Comparison of ENCODE assay signal across 8 cellular contexts in the genomic region with DNA sequence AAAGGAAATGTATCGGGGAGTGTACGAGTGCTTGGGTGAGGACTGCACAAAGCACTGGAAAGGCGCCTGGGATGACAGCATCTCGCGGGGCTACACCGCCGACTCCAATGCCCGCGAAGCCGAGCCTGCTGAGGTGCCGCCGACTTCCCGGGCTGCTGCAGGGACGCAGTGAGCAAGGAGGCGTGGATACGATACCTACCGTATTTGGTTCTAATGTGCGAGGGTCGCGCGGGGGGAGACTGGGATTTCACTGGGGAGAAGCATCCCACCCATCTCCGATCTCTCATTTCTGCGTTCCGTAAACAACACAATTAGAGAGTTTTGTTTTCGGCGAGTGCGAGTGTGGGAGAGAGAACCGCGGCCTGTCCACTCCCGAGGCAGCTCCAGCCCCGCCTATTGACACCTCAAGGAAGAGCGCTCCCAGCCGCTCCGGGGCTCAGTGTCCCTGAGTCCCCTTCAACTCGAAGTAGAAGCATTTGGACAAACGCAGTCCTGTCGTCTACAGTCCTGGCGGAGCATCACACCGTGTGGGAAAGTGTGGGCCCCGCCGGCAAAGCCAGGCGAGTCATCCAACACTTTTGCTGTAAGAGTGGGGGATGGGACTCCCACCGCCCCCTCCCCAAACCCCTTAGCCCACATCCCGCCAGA. TPM values are rescaled to one million over a fixed set of nuclear protein-coding genes. Genes with fewer than 3 reads are reported as not detected.
DNase-seq lines count a peak whose midpoint lies in the region; ATAC-seq and TF ChIP-seq lines count a peak whose summit lies in the region.

No MANE protein-coding gene starts in this region.

- no peak for TF ChIP-seq POLR2A in erythroblast (IDR thresholded peaks at IDR 0.05; ENCODE audit: low read length)

- POLR2A ChIA-PET in naive thymus-derived CD4-positive, alpha-beta T cell (lab: Charles Lee), result no interaction called here

- no peak for DNase-seq in CD4-positive, CD25-positive, alpha-beta regulatory T cell
- DNase-seq in erythroblast (lab: John Stamatoyannopoulos, UW), result peak; percentile 47 to 67
- DNase-seq in naive thymus-derived CD4-positive, alpha-beta T cell, result peak in 2 of 9 donors; percentile 11 to 30
- DNase-seq in NAMALWA (ENCODE audit: low spot score), result no peak
- DNase-seq in GF-D8 (lab: John Stamatoyannopoulos, UW), result no peak

- H3K4me3 Mint-ChIP-seq in CD4-positive, CD25-positive, alpha-beta regulatory T cell, result peak overlapping the region; percentile 84 to 96 (median 85)
- peak overlapping the region; percentile 84 for H3K4me3 Mint-ChIP-seq in T-helper 1 cell treated with Interleukin-12 subunit alpha and Interleukin-12 subunit beta and Interleukin-4 antibody, amounts not matched to agents 30 μg/mL and 1 μg/mL, for 36 hours
- peak overlapping the region; percentile 78 to 92 (median 85) for H3K4me3 Mint-ChIP-seq in naive thymus-derived CD4-positive, alpha-beta T cell

- H3K9me3 ChIP-seq in CD4-positive, CD25-positive, alpha-beta regulatory T cell (ENCODE audit: control insufficient read depth in 2 of 2, low read length in 2 of 2), result peaks cover 1 to 10% of the 10 kb centered on the region in 2 experiments
- H3K9me3 ChIP-seq in naive thymus-derived CD4-positive, alpha-beta T cell (ENCODE audit: control insufficient read depth in 2 of 3, low read length in 3 of 3), result peaks cover 0 to 6% (median 0%) of the 10 kb centered on the region in 3 experiments

- peaks cover 0 to 13% (median under 1%) of the 10 kb centered on the region in 7 donors for H3K9me3 Mint-ChIP-seq in CD4-positive, CD25-positive, alpha-beta regulatory T cell
- H3K9me3 Mint-ChIP-seq in T-helper 1 cell treated with Interleukin-12 subunit alpha and Interleukin-12 subunit beta and Interleukin-4 antibody, amounts not matched to agents 30 μg/mL and 1 μg/mL, for 36 hours, result no peaks in the 10 kb centered on the region
- peaks cover 0 to 38% (median 9%) of the 10 kb centered on the region in 11 donors for H3K9me3 Mint-ChIP-seq in naive thymus-derived CD4-positive, alpha-beta T cell

- H3K4me1 Mint-ChIP-seq in CD4-positive, CD25-positive, alpha-beta regulatory T cell, result peaks cover 7 to 60% (median 32%) of the 10 kb centered on the region in 4 donors
- H3K4me1 Mint-ChIP-seq in T-helper 1 cell treated with Interleukin-12 subunit alpha and Interleukin-12 subunit beta and Interleukin-4 antibody, amounts not matched to agents 30 μg/mL and 1 μg/mL, for 36 hours (ENCODE audit: low read depth), result peaks cover 46% of the 10 kb centered on the region
- peaks cover 35 to 67% (median 42%) of the 10 kb centered on the region in 7 donors for H3K4me1 Mint-ChIP-seq in naive thymus-derived CD4-positive, alpha-beta T cell

- H3K4me1 ChIP-seq in CD4-positive, CD25-positive, alpha-beta regulatory T cell (ENCODE audit: control insufficient read depth, insufficient read depth, low read length, poor library complexity, severe bottlenecking), result peaks cover 47% of the 10 kb centered on the region
- H3K4me1 ChIP-seq in naive thymus-derived CD4-positive, alpha-beta T cell (ENCODE audit: control insufficient read depth in 2 of 2, insufficient read depth in 2 of 2, low read length in 2 of 2), result peaks cover 18 to 33% of the 10 kb centered on the region in 2 donors

- peaks cover 89% of the 10 kb centered on the region for H3K27me3 Mint-ChIP-seq in CD4-positive, CD25-positive, alpha-beta regulatory T cell
- peaks cover 88% of the 10 kb centered on the region for H3K27me3 Mint-ChIP-seq in T-helper 1 cell treated with Interleukin-12 subunit alpha and Interleukin-12 subunit beta and Interleukin-4 antibody, amounts not matched to agents 30 μg/mL and 1 μg/mL, for 36 hours (ENCODE audit: low read depth)
- H3K27me3 Mint-ChIP-seq in naive thymus-derived CD4-positive, alpha-beta T cell, result peaks cover 85 to 93% (median 88%) of the 10 kb centered on the region in 5 donors

- H3K27ac Mint-ChIP-seq in CD4-positive, CD25-positive, alpha-beta regulatory T cell, result peak overlapping the region in 1 of 3 donors; percentile 64
- H3K27ac Mint-ChIP-seq in T-helper 1 cell treated with Interleukin-12 subunit alpha and Interleukin-12 subunit beta and Interleukin-4 antibody, amounts not matched to agents 30 μg/mL and 1 μg/mL, for 36 hours, result peak overlapping the region; percentile 41
- peak overlapping the region in 3 of 9 donors; percentile 3 to 35 (median 5) for H3K27ac Mint-ChIP-seq in naive thymus-derived CD4-positive, alpha-beta T cell

- no peaks in the 10 kb centered on the region for H3K36me3 ChIP-seq in CD4-positive, CD25-positive, alpha-beta regulatory T cell (ENCODE audit: control insufficient read depth, insufficient read depth, low read length)
- H3K36me3 ChIP-seq in naive thymus-derived CD4-positive, alpha-beta T cell (ENCODE audit: control insufficient read depth in 2 of 3, insufficient read depth in 3 of 3, low read length in 3 of 3), result no peaks in the 10 kb centered on the region

- H3K36me3 Mint-ChIP-seq in CD4-positive, CD25-positive, alpha-beta regulatory T cell, result no peaks in the 10 kb centered on the region
- H3K36me3 Mint-ChIP-seq in T-helper 1 cell treated with Interleukin-12 subunit alpha and Interleukin-12 subunit beta and Interleukin-4 antibody, amounts not matched to agents 30 μg/mL and 1 μg/mL, for 36 hours (ENCODE audit: low read depth), result peaks cover 6% of the 10 kb centered on the region
- peaks cover 0 to 8% (median 0%) of the 10 kb centered on the region in 5 donors for H3K36me3 Mint-ChIP-seq in naive thymus-derived CD4-positive, alpha-beta T cell

- no peak overlapping the region for H3K27ac ChIP-seq in CD4-positive, CD25-positive, alpha-beta regulatory T cell (ENCODE audit: insufficient read depth, low read length, poor library complexity, severe bottlenecking)
- no peak overlapping the region for H3K27ac ChIP-seq in naive thymus-derived CD4-positive, alpha-beta T cell (ENCODE audit: low read depth, low read length)

- peak overlapping the region; percentile 82 for H3K4me3 ChIP-seq in CD4-positive, CD25-positive, alpha-beta regulatory T cell (ENCODE audit: low read depth, low read length)
- H3K4me3 ChIP-seq in naive thymus-derived CD4-positive, alpha-beta T cell (ENCODE audit: low read length), result peak overlapping the region; percentile 60

- ATAC-seq in CD4-positive, CD25-positive, alpha-beta regulatory T cell (ENCODE audit: low read depth in 2 of 2), result no peak
- ATAC-seq in GM19328 (IDR thresholded peaks at IDR 0.05; ENCODE audit: unreplicated experiment) (peak; percentile 4), HG03571 (IDR thresholded peaks at IDR 0.05; ENCODE audit: unreplicated experiment) (peak; percentile 12)
- ATAC-seq in naive thymus-derived CD4-positive, alpha-beta T cell, result peak; percentile 18

- CTCF ChIA-PET in naive thymus-derived CD4-positive, alpha-beta T cell (lab: Charles Lee), result no interaction called here

- intact Hi-C loops in naive thymus-derived CD4-positive, alpha-beta T cell (cut with micrococcal nuclease), result loop anchor here (1.0 to 10.0 kb wide), 4 partner anchors 106 to 797 kb away; partner anchors contain the start of genes ACTRT3 (in 1 of the 2) and TERC (in 1 of the 2)

- H3K27me3 ChIP-seq in CD4-positive, CD25-positive, alpha-beta regulatory T cell (ENCODE audit: control insufficient read depth, insufficient read depth, low read length), result peaks cover 65% of the 10 kb centered on the region
- H3K27me3 ChIP-seq in naive thymus-derived CD4-positive, alpha-beta T cell (ENCODE audit: control insufficient read depth in 2 of 2, insufficient read depth in 2 of 2, low read length in 2 of 2), result peaks cover 18 to 78% of the 10 kb centered on the region in 2 donors

RNA-seq across cellular contexts. Expression of gene MECOM, which starts 1.8 kb away (rescaled TPM):
- total RNA-seq in CD4-positive, CD25-positive, alpha-beta regulatory T cell, result not detected
- under 1 TPM in 1 of 4 donors, not detected in 3; 0.44 TPM for polyA plus RNA-seq in CD4-positive, CD25-positive, alpha-beta regulatory T cell
- total RNA-seq in naive thymus-derived CD4-positive, alpha-beta T cell, result under 1 TPM in 1 of 5 experiments, not detected in 4; 0.42 TPM
- not detected for polyA plus RNA-seq in naive thymus-derived CD4-positive, alpha-beta T cell

Comparison
In these comparisons a context has a peak if more than half of its experiments do, and no peak if none do; other contexts are left out.
1. ATAC-seq: peak in GM19328 (single experiment), HG03571 (single experiment) and naive thymus-derived CD4-positive, alpha-beta T cell (single experiment); none in CD4-positive, CD25-positive, alpha-beta regulatory T cell (0 of 2).
2. DNase-seq: peak in erythroblast (2 of 2); none in CD4-positive, CD25-positive, alpha-beta regulatory T cell (0 of 3), NAMALWA (single experiment) and GF-D8 (single experiment).
3. Peak in every context shown above with its lines, with median percentiles within 50 percentile points of each other: H3K4me3 Mint-ChIP-seq.